ENCODE assay signal across 1 cellular context in genomic region chr17:45063198-45063597, GRCh38.
TF ChIP-seq lines count a peak whose summit lies in the region.

No MANE protein-coding gene starts in this region.

TF ChIP-seq in K562, 482 proteins besides CTCF, POLR2A, EP300 and RAD21 (continued from another document and continues in another):
- TF ChIP-seq ARID4B (CRISPR knock-in tag; IDR thresholded peaks at IDR 0.05) (0 out of 2 replicates have a peak, but pooled peaks have one; percentile 24), HMG20A (CRISPR knock-in tag; conservative IDR thresholded peaks at IDR 0.05) (no peak), ASH1L (IDR thresholded peaks at IDR 0.05; ENCODE audit: borderline replicate concordance, low read depth, partially characterized antibody) (peak; percentile 23), GMEB1 (CRISPR knock-in tag; IDR thresholded peaks at IDR 0.05) (no peak), MTA1 (IDR thresholded peaks at IDR 0.05; ENCODE audit: borderline replicate concordance) (peak; percentile 79; the same call in 1 of the 2 replicates), ZBTB40 (IDR thresholded peaks at IDR 0.05) (peak; percentile 49; the same call in 1 of the 2 replicates), ZBTB40 (CRISPR knock-in tag; IDR thresholded peaks at IDR 0.05) (no peak), ZEB2 (IDR thresholded peaks at IDR 0.05) (peak; percentile 47; the same call in 1 of the 2 replicates), CUX1 (CRISPR knock-in tag; IDR thresholded peaks at IDR 0.05) (no peak), CC2D1A (IDR thresholded peaks at IDR 0.05) (0 out of 2 replicates have a peak, but pooled peaks have one; percentile 10), BCOR (IDR thresholded peaks at IDR 0.05) (0 out of 2 replicates have a peak, but pooled peaks have one; percentile 4), ZC3H8 (IDR thresholded peaks at IDR 0.05) (no peak), E2F8 (IDR thresholded peaks at IDR 0.05; ENCODE audit: low read depth, partially characterized antibody) (peak; percentile 62), SMARCE1 (IDR thresholded peaks at IDR 0.05) (peak; percentile 90), SMARCA4 (IDR thresholded peaks at IDR 0.05) (peak; percentile 91), ATF3 (IDR thresholded peaks at IDR 0.05) (no peak), ATF3 (CRISPR knock-in tag; conservative IDR thresholded peaks at IDR 0.05) (0 out of 2 replicates have a peak, but pooled peaks have one; percentile 36), ZNF695 (CRISPR knock-in tag; IDR thresholded peaks at IDR 0.05) (no peak), ARNT (IDR thresholded peaks at IDR 0.05) (peak in 1 of 2 experiments; percentile 45; a peak in 1 of 4 replicates), KLF16 (IDR thresholded peaks at IDR 0.05) (no peak), PHB (CRISPR knock-in tag; IDR thresholded peaks at IDR 0.05) (no peak), CHD1 (IDR thresholded peaks at IDR 0.05; ENCODE audit: low read length) (no peak), MAFG (tag; conservative IDR thresholded peaks at IDR 0.05) (peak; percentile 56; the same call in 1 of the 2 replicates), ELF1 (tag; IDR thresholded peaks at IDR 0.05) (peak; percentile 81), MITF (IDR thresholded peaks at IDR 0.05) (no peak), CHCHD3 (CRISPR knock-in tag; IDR thresholded peaks at IDR 0.05) (no peak), ZNF232 (CRISPR knock-in tag; IDR thresholded peaks at IDR 0.05) (no peak), GABPA (tag; conservative IDR thresholded peaks at IDR 0.05; ENCODE audit: low read depth) (peak; percentile 29; the same call in 1 of the 2 replicates), DPF2 (IDR thresholded peaks at IDR 0.05) (peak; percentile 89), ZNF384 (IDR thresholded peaks at IDR 0.05; ENCODE audit: low read depth, low read length) (peak; percentile 7; the same call in 1 of the 2 replicates), FIP1L1 (IDR thresholded peaks at IDR 0.05; ENCODE audit: low read depth, low read length, poor library complexity, severe bottlenecking) (no peak)
